In genomic region chr7:27186450-27187157, GRCh38 we compare ENCODE assay signal across 15 cellular contexts. TPM values are rescaled to one million over a fixed set of nuclear protein-coding genes. Genes with fewer than 3 reads are reported as not detected.
DNase-seq lines count a peak whose midpoint lies in the region; ATAC-seq and TF ChIP-seq lines count a peak whose summit lies in the region.
"Had no signal": no experiment of that assay in that cellular context is flagged by ENCODE, and none has a peak within 500 bp of the region (broad histone marks: within the 10 kb centered on the region; RNA-seq: fewer than 3 reads in every experiment).

No MANE protein-coding gene starts in this region.

- no peak for DNase-seq in GM23338 (ENCODE audit: low spot score)
- peak; percentile 1 for DNase-seq in WERI-Rb-1
- peak in 2 of 3 donors; percentile 33 for DNase-seq in mucosa of descending colon
- DNase-seq in tibial artery = peak; percentile 9 to 35
- DNase-seq in AG08395 (ENCODE audit: low spot score) = no peak
- no peak for DNase-seq in body of pancreas
- DNase-seq in mammary epithelial cell = no peak
- DNase-seq: activated CD8-positive, alpha-beta memory T cell treated with anti-CD3 and anti-CD28 coated beads, Interleukin-2, amount 10 ng/mL, durations not matched to agents 7 days and 5 days; amniotic stem cell; NCI-H1417; NCI-H510A; RPMI8226; substantia nigra had no signal

- H3K9ac ChIP-seq in mammary epithelial cell (ENCODE audit: insufficient read depth, low read length) = no peak overlapping the region

- ATAC-seq in GM23338 = no peak
- no peak for ATAC-seq in mucosa of descending colon
- no peak for ATAC-seq in body of pancreas
- ATAC-seq: activated CD8-positive, alpha-beta memory T cell treated with anti-CD3 and anti-CD28 coated beads, Interleukin-2, amount 10 ng/mL, durations not matched to agents 7 days and 5 days; GM12878 had no signal

- peaks cover 71% of the 10 kb centered on the region for H3F3A ChIP-seq in GM23338 (replicated peaks; ENCODE audit: low read depth)

- in situ Hi-C loops in mammary epithelial cell (cut with MboI; ENCODE audit: low sequenced_read_pairs in 2 of 2) = loop anchor here in 1 of 2 donors (25.0 kb wide), 1 partner anchor 901 kb away; no protein-coding TSS in a partner anchor

- H3K36me3 Mint-ChIP-seq in GM23338 (ENCODE audit: low read depth) = no peaks in the 10 kb centered on the region
- H3K36me3 Mint-ChIP-seq: activated CD8-positive, alpha-beta memory T cell treated with anti-CD3 and anti-CD28 coated beads, Interleukin-2, amount 10 ng/mL, durations not matched to agents 7 days and 5 days had no signal

- H3K27ac Mint-ChIP-seq in GM23338 = no peak overlapping the region

- no peak overlapping the region; the same call in 2 of the 3 replicates for H3K4me3 Mint-ChIP-seq in GM23338

- H3K27me3 Mint-ChIP-seq in GM23338 (ENCODE audit: insufficient read depth, low read depth, poor library complexity) = peaks cover 100% of the 10 kb centered on the region

- H3K79me2 ChIP-seq in GM23338 (replicated peaks; ENCODE audit: insufficient read depth) (no peaks in the 10 kb centered on the region), mammary epithelial cell (ENCODE audit: insufficient read depth, low read length) (no peaks in the 10 kb centered on the region)

- H2AFZ ChIP-seq in GM23338 (no peak overlapping the region), mammary epithelial cell (ENCODE audit: low read depth, low read length) (no peak overlapping the region)

- no peaks in the 10 kb centered on the region for H3K9me2 ChIP-seq in GM23338 (ENCODE audit: insufficient read depth)

- H3K4me3 ChIP-seq in GM23338 (peak overlapping the region; percentile 48), WERI-Rb-1 (ENCODE audit: low read depth, low read length) (no peak overlapping the region), mucosa of descending colon (no peak overlapping the region), tibial artery (no peak overlapping the region), body of pancreas (no peak overlapping the region), mammary epithelial cell (replicated peaks in 1 of 3; ENCODE audit: insufficient read depth in 1 of 3, low read depth in 2 of 3, low read length in 3 of 3) (no peak overlapping the region)
- H3K4me3 ChIP-seq: GM12878 had no signal

- CTCF ChIA-PET in mammary epithelial cell (lab: Charles Lee; ENCODE audit: low non-redundant PET) = no interaction called here

- no peaks in the 10 kb centered on the region for H3K36me3 ChIP-seq in GM23338 (ENCODE audit: insufficient read depth)
- no peaks in the 10 kb centered on the region for H3K36me3 ChIP-seq in WERI-Rb-1
- no peaks in the 10 kb centered on the region for H3K36me3 ChIP-seq in mucosa of descending colon (ENCODE audit: low read depth)
- H3K36me3 ChIP-seq in tibial artery = no peaks in the 10 kb centered on the region
- H3K36me3 ChIP-seq in body of pancreas (replicated peaks in 1 of 2; ENCODE audit: insufficient read depth in 1 of 2, low read depth in 2 of 2) = no peaks in the 10 kb centered on the region
- no peaks in the 10 kb centered on the region for H3K36me3 ChIP-seq in mammary epithelial cell (ENCODE audit: insufficient read depth, low read length)

- no peak overlapping the region for H3K27ac ChIP-seq in GM23338 (ENCODE audit: low read depth)
- H3K27ac ChIP-seq in WERI-Rb-1 = no peak overlapping the region
- H3K27ac ChIP-seq in tibial artery = peak overlapping the region in 1 of 2 donors; percentile 60
- no peak overlapping the region for H3K27ac ChIP-seq in body of pancreas
- no peak overlapping the region for H3K27ac ChIP-seq in mammary epithelial cell (ENCODE audit: insufficient read depth, low read depth, low read length)

- H3K9me3 ChIP-seq in WERI-Rb-1 (ENCODE audit: severe bottlenecking) = no peaks in the 10 kb centered on the region
- no peaks in the 10 kb centered on the region for H3K9me3 ChIP-seq in mucosa of descending colon
- H3K9me3 ChIP-seq in tibial artery = no peaks in the 10 kb centered on the region
- H3K9me3 ChIP-seq in body of pancreas = no peaks in the 10 kb centered on the region
- H3K9me3 ChIP-seq in mammary epithelial cell (replicated peaks; ENCODE audit: insufficient read depth, low read length) = no peaks in the 10 kb centered on the region

- BruUV-seq in mammary epithelial cell (replicated peaks; lab: Mats Ljungman, UMichigan) = no TSS peak

- H3K4me1 ChIP-seq in GM23338 (ENCODE audit: insufficient read depth) (peaks cover 68% of the 10 kb centered on the region), mucosa of descending colon (ENCODE audit: low read depth) (peaks cover 55% of the 10 kb centered on the region), tibial artery (peaks cover 0 to 23% (median 21%) of the 10 kb centered on the region in 4 donors), body of pancreas (peaks cover 52% of the 10 kb centered on the region), mammary epithelial cell (ENCODE audit: insufficient read depth, low read length) (peaks cover 23% of the 10 kb centered on the region)

- dilution Hi-C loops in mammary epithelial cell (cut with HindIII; ENCODE audit: low sequenced_read_pairs) = no loop called here

- peaks cover 4% of the 10 kb centered on the region; the same call in 2 of the 3 replicates for H3K9me3 Mint-ChIP-seq in GM23338

- intact Hi-C loops in mucosa of descending colon (cut with DNase I, micrococcal nuclease) = no loop called here
- intact Hi-C loops in tibial artery (cut with DNase I; ENCODE audit: low total_unique reads) = no loop called here
- intact Hi-C loops in body of pancreas (cut with DNase I) = no loop called here
- intact Hi-C loops in mammary epithelial cell (cut with micrococcal nuclease) = no loop called here

- H3K4me1 Mint-ChIP-seq in GM23338 = peaks cover 38% of the 10 kb centered on the region

- WGBS in body of pancreas, 2 donors = 18 to 20% methylated on average over 5 of the region's 5 CpGs
- 51% methylated on average over 5 of the region's 5 CpGs for WGBS in mammary epithelial cell (ENCODE audit: low coverage, missing lambda C conversion rate)

- H3K4me2 ChIP-seq in GM23338 (peak overlapping the region; percentile 77), mammary epithelial cell (ENCODE audit: insufficient read depth, low read depth, low read length) (no peak overlapping the region)

- no peak for TF ChIP-seq POLR2A in body of pancreas (IDR thresholded peaks at IDR 0.05)

- TF ChIP-seq CTCF in GM23338 (conservative IDR thresholded peaks at IDR 0.05; ENCODE audit: low read depth in 2 of 2) (no peak), WERI-Rb-1 (IDR thresholded peaks at IDR 0.05; ENCODE audit: low read depth, low read length) (no peak), mucosa of descending colon (IDR thresholded peaks at IDR 0.05) (no peak), tibial artery (IDR thresholded peaks at IDR 0.05) (no peak), body of pancreas (IDR thresholded peaks at IDR 0.05) (no peak), mammary epithelial cell (conservative IDR thresholded peaks at IDR 0.05 in 1 of 2, IDR thresholded peaks at IDR 0.05 in 1 of 2; ENCODE audit: extremely low read depth in 1 of 2, insufficient read depth in 1 of 2, low read depth in 1 of 2, low read length in 2 of 2) (no peak)

- peaks cover 52% of the 10 kb centered on the region for H4K20me1 ChIP-seq in GM23338 (replicated peaks; ENCODE audit: insufficient read depth)
- H4K20me1 ChIP-seq in mammary epithelial cell (ENCODE audit: insufficient read depth, low read length) = no peaks in the 10 kb centered on the region

- H3K27me3 ChIP-seq in GM23338 (ENCODE audit: insufficient read depth) (peaks cover 100% of the 10 kb centered on the region), WERI-Rb-1 (ENCODE audit: insufficient read depth, low read depth, severe bottlenecking) (peaks cover 100% of the 10 kb centered on the region), tibial artery (peaks cover 0 to 92% of the 10 kb centered on the region in 2 donors), body of pancreas (peaks cover 14 to 78% of the 10 kb centered on the region in 2 donors), mammary epithelial cell (ENCODE audit: insufficient read depth, low read length) (peaks cover 45% of the 10 kb centered on the region)

TF ChIP-seq in GM23338, 12 proteins besides CTCF, POLR2A, EP300 and RAD21:
- no peak for TF ChIP-seq ZNF331 (CRISPR knock-in tag; IDR thresholded peaks at IDR 0.05; ENCODE audit: low read depth)
- TF ChIP-seq ZNF114 (CRISPR knock-in tag; IDR thresholded peaks at IDR 0.05) = no peak
- TF ChIP-seq NANOG (IDR thresholded peaks at IDR 0.05; ENCODE audit: borderline replicate concordance) = no peak
- peak; percentile 89 for TF ChIP-seq EZH2 (IDR thresholded peaks at IDR 0.05; ENCODE audit: low read depth, unreplicated experiment)

RNA-seq across cellular contexts. Expression of gene HOXA11, which starts 1.6 kb away (rescaled TPM):
- total RNA-seq in GM23338 (2014; rRNA removed; shearing (Covaris generic)) = not detected in 2 replicates
- polyA plus RNA-seq in GM23338 (2016; fragmentation: Nextera tagmentation; extraction: Ambion mirVana) (not detected in 2 replicates), mammary epithelial cell (0.12 TPM)
- total RNA-seq in mucosa of descending colon (10 to 100 TPM in 1 of 3 donors, 1 to 10 TPM in 2; 3.2 to 27.2 (median 5.4) TPM), body of pancreas (not detected), mammary epithelial cell (under 1 TPM; 0.17 to 0.96 TPM)
- not detected for polyA minus RNA-seq in mammary epithelial cell
- total RNA-seq: activated CD8-positive, alpha-beta memory T cell treated with anti-CD3 and anti-CD28 coated beads, Interleukin-2, amount 10 ng/mL, durations not matched to agents 7 days and 5 days; GM12878 had no signal
- polyA plus RNA-seq: GM12878 had no signal

RNA-seq across cellular contexts. Expression of gene HOXA10, which starts 12.5 kb away (rescaled TPM):
- total RNA-seq in GM23338 (2014; rRNA removed; shearing (Covaris generic)) = not detected in 2 replicates
- polyA plus RNA-seq in GM23338 (2016; fragmentation: Nextera tagmentation; extraction: Ambion mirVana) = not detected in 2 replicates
- total RNA-seq in mucosa of descending colon = 10 to 100 TPM; 25.0 to 56.9 (median 25.8) TPM
- under 1 TPM in 1 of 2 donors, not detected in 1; 0.52 TPM for total RNA-seq in body of pancreas
- 1 to 10 TPM; 4.2 to 4.3 TPM for total RNA-seq in mammary epithelial cell
- 0.18 TPM for polyA plus RNA-seq in mammary epithelial cell
- not detected for polyA minus RNA-seq in mammary epithelial cell
- total RNA-seq: activated CD8-positive, alpha-beta memory T cell treated with anti-CD3 and anti-CD28 coated beads, Interleukin-2, amount 10 ng/mL, durations not matched to agents 7 days and 5 days; GM12878 had no signal
- polyA plus RNA-seq: GM12878 had no signal

RNA-seq across cellular contexts. Expression of gene HOXA13, which starts 13.3 kb away (rescaled TPM):
- total RNA-seq in GM23338 (2014; rRNA removed; shearing (Covaris generic)) = not detected in 2 replicates
- not detected in 2 replicates for polyA plus RNA-seq in GM23338 (2016; fragmentation: Nextera tagmentation; extraction: Ambion mirVana)
- total RNA-seq in mucosa of descending colon = 10 to 100 TPM; 28.0 to 54.3 (median 42.2) TPM
- total RNA-seq in body of pancreas = not detected
- total RNA-seq in mammary epithelial cell = not detected
- polyA plus RNA-seq in mammary epithelial cell = not detected
- not detected for polyA minus RNA-seq in mammary epithelial cell
- total RNA-seq: activated CD8-positive, alpha-beta memory T cell treated with anti-CD3 and anti-CD28 coated beads, Interleukin-2, amount 10 ng/mL, durations not matched to agents 7 days and 5 days; dermis microvascular lymphatic vessel endothelial cell; GM12878 had no signal
- polyA plus RNA-seq: GM12878 had no signal

RNA-seq across cellular contexts. Expression of gene HOXA9, which starts 21.3 kb away (rescaled TPM):
- not detected in 2 replicates for total RNA-seq in GM23338 (2014; rRNA removed; shearing (Covaris generic))
- not detected in 2 replicates for polyA plus RNA-seq in GM23338 (2016; fragmentation: Nextera tagmentation; extraction: Ambion mirVana)
- 10 to 100 TPM; 22.0 to 27.9 (median 25.0) TPM for total RNA-seq in mucosa of descending colon
- not detected for total RNA-seq in body of pancreas
- total RNA-seq in mammary epithelial cell = 10 to 100 TPM in 1 of 2 donors, 1 to 10 TPM in 1; 7.8 to 25.1 TPM
- 0.03 TPM for polyA plus RNA-seq in mammary epithelial cell
- polyA minus RNA-seq in mammary epithelial cell = not detected
- total RNA-seq: activated CD8-positive, alpha-beta memory T cell treated with anti-CD3 and anti-CD28 coated beads, Interleukin-2, amount 10 ng/mL, durations not matched to agents 7 days and 5 days; GM12878 had no signal
- polyA plus RNA-seq: GM12878 had no signal

RNA-seq across cellular contexts. Expression of gene HOXA7, which starts 30.1 kb away (rescaled TPM):
- not detected in 2 replicates for total RNA-seq in GM23338 (2014; rRNA removed; shearing (Covaris generic))
- polyA plus RNA-seq in GM23338 (2016; fragmentation: Nextera tagmentation; extraction: Ambion mirVana) (0.24 TPM in 1 of 2 replicates, not detected in the other), mammary epithelial cell (3.9 TPM)
- total RNA-seq in mucosa of descending colon (10 to 100 TPM; 17.1 to 29.8 (median 27.9) TPM), body of pancreas (under 1 TPM; 0.26 to 0.66 TPM), mammary epithelial cell (1 to 10 TPM; 2.3 to 8.0 TPM)
- polyA minus RNA-seq in mammary epithelial cell = 3.7 TPM
- total RNA-seq: activated CD8-positive, alpha-beta memory T cell treated with anti-CD3 and anti-CD28 coated beads, Interleukin-2, amount 10 ng/mL, durations not matched to agents 7 days and 5 days; GM12878 had no signal
- polyA plus RNA-seq: GM12878 had no signal

Comparison
In these comparisons a context has a peak if more than half of its experiments do, and no peak if none do; other contexts are left out.
1. DNase-seq: peak in WERI-Rb-1 (single experiment), mucosa of descending colon (2 of 3) and tibial artery (2 of 2); none in GM23338 (single experiment), AG08395 (single experiment), body of pancreas (0 of 4) and mammary epithelial cell (single experiment).
2. RNA of gene HOXA10, which starts 12.5 kb away (total RNA-seq): 25.0 to 56.9 TPM in mucosa of descending colon; 4.2 to 4.3 TPM in mammary epithelial cell, 0.52 TPM in body of pancreas and not detected in GM23338; every median in the first group is over 4 times any median in the second.
3. RNA of gene HOXA13, which starts 13.3 kb away (total RNA-seq): 28.0 to 54.3 TPM in mucosa of descending colon; not detected in mammary epithelial cell, not detected in GM23338 and not detected in body of pancreas; every median in the first group is over 10 times any median in the second.